In genomic region chr11:64996327-64996709, GRCh38 we compare ENCODE assay signal across 7 cellular contexts. TPM values are rescaled to one million over a fixed set of nuclear protein-coding genes. Genes with fewer than 3 reads are reported as not detected.
DNase-seq lines count a peak whose midpoint lies in the region; ATAC-seq, FAIRE-seq and TF ChIP-seq lines count a peak whose summit lies in the region.
"Had no signal": no experiment of that assay in that cellular context is flagged by ENCODE, and none has a peak within 500 bp of the region (broad histone marks: within the 10 kb centered on the region; RNA-seq: fewer than 3 reads in every experiment).

No MANE protein-coding gene starts in this region.

- POLR2A ChIA-PET in activated CD4-positive, alpha-beta memory T cell treated with anti-CD3 and anti-CD28 coated beads, Interleukin-2, amount 10 ng/mL, durations not matched to agents 7 days and 5 days (lab: Charles Lee): no interaction called here
- POLR2A ChIA-PET in activated CD4-positive, alpha-beta memory T cell treated with anti-CD3 and anti-CD28 coated beads for 36 hours (lab: Charles Lee): no interaction called here

- H3K27ac ChIP-seq in kidney (ENCODE audit: low read depth in 2 of 2, low read length in 2 of 2): peak overlapping the region; percentile 52 to 85

- no peaks in the 10 kb centered on the region for H3K36me3 Mint-ChIP-seq in activated CD4-positive, alpha-beta memory T cell treated with anti-CD3 and anti-CD28 coated beads, Interleukin-2, amount 10 ng/mL, durations not matched to agents 7 days and 5 days (ENCODE audit: low read depth)
- H3K36me3 Mint-ChIP-seq in activated CD4-positive, alpha-beta memory T cell treated with anti-CD3 and anti-CD28 coated beads for 36 hours: no peaks in the 10 kb centered on the region
- no peaks in the 10 kb centered on the region for H3K36me3 Mint-ChIP-seq in type B pancreatic cell

- no peak for ATAC-seq in GM18909 (IDR thresholded peaks at IDR 0.05; ENCODE audit: poor library complexity, unreplicated experiment)

- H3K36me3 ChIP-seq in kidney (ENCODE audit: control insufficient read depth in 1 of 2, insufficient read depth in 2 of 2, low read length in 2 of 2): no peaks in the 10 kb centered on the region

- CTCF ChIA-PET in activated CD4-positive, alpha-beta memory T cell treated with anti-CD3 and anti-CD28 coated beads, Interleukin-2, amount 10 ng/mL, durations not matched to agents 7 days and 5 days (lab: Charles Lee): interaction anchor here (0.9 to 1.3 kb wide), 2 partner anchors 9 to 18 kb away, joined by 3 to 5 read pairs; partner anchors contain the start of gene ARL2
- CTCF ChIA-PET in activated CD4-positive, alpha-beta memory T cell treated with anti-CD3 and anti-CD28 coated beads for 36 hours (lab: Charles Lee): interaction anchor here (1.2 to 5.9 kb wide), 2 partner anchors 17 to 50 kb away, joined by 3 to 31 read pairs; partner anchors contain the start of gene ARL2

- H3K4me3 Mint-ChIP-seq in activated CD4-positive, alpha-beta memory T cell treated with anti-CD3 and anti-CD28 coated beads, Interleukin-2, amount 10 ng/mL, durations not matched to agents 7 days and 5 days: peak overlapping the region; percentile 11
- no peak overlapping the region for H3K4me3 Mint-ChIP-seq in activated CD4-positive, alpha-beta memory T cell treated with anti-CD3 and anti-CD28 coated beads for 36 hours
- peak overlapping the region; percentile 67 for H3K4me3 Mint-ChIP-seq in type B pancreatic cell

- no peak for TF ChIP-seq CTCF in kidney (IDR thresholded peaks at IDR 0.05; ENCODE audit: borderline replicate concordance, extremely low read depth, insufficient read depth)
- no peak for TF ChIP-seq CTCF in type B pancreatic cell (conservative IDR thresholded peaks at IDR 0.05)

- H3K4me1 ChIP-seq in kidney (ENCODE audit: control insufficient read depth in 1 of 2, insufficient read depth in 1 of 2, low read depth in 1 of 2, low read length in 2 of 2): peaks cover 6 to 18% of the 10 kb centered on the region in 2 donors

- H3K4me1 Mint-ChIP-seq in activated CD4-positive, alpha-beta memory T cell treated with anti-CD3 and anti-CD28 coated beads, Interleukin-2, amount 10 ng/mL, durations not matched to agents 7 days and 5 days: peaks cover 35% of the 10 kb centered on the region
- peaks cover 13% of the 10 kb centered on the region for H3K4me1 Mint-ChIP-seq in activated CD4-positive, alpha-beta memory T cell treated with anti-CD3 and anti-CD28 coated beads for 36 hours (ENCODE audit: low read depth)
- peaks cover 11% of the 10 kb centered on the region for H3K4me1 Mint-ChIP-seq in type B pancreatic cell (ENCODE audit: unreplicated experiment)

- H3K9me3 ChIP-seq in kidney (ENCODE audit: control insufficient read depth in 1 of 2, low read length in 2 of 2): no peaks in the 10 kb centered on the region

- H3K27me3 Mint-ChIP-seq in activated CD4-positive, alpha-beta memory T cell treated with anti-CD3 and anti-CD28 coated beads, Interleukin-2, amount 10 ng/mL, durations not matched to agents 7 days and 5 days: no peaks in the 10 kb centered on the region
- no peaks in the 10 kb centered on the region for H3K27me3 Mint-ChIP-seq in activated CD4-positive, alpha-beta memory T cell treated with anti-CD3 and anti-CD28 coated beads for 36 hours
- no peaks in the 10 kb centered on the region for H3K27me3 Mint-ChIP-seq in type B pancreatic cell

- peak overlapping the region; percentile 56 to 93 for H3K9ac ChIP-seq in kidney (ENCODE audit: low read length in 2 of 2)

- no peak overlapping the region for H3K27ac Mint-ChIP-seq in activated CD4-positive, alpha-beta memory T cell treated with anti-CD3 and anti-CD28 coated beads, Interleukin-2, amount 10 ng/mL, durations not matched to agents 7 days and 5 days
- H3K27ac Mint-ChIP-seq in activated CD4-positive, alpha-beta memory T cell treated with anti-CD3 and anti-CD28 coated beads for 36 hours: no peak overlapping the region
- peak overlapping the region; percentile 58 for H3K27ac Mint-ChIP-seq in type B pancreatic cell

- H3K4me3 ChIP-seq in kidney (ENCODE audit: low read length in 2 of 2): peak overlapping the region; percentile 73 to 89

- intact Hi-C loops in activated CD4-positive, alpha-beta memory T cell treated with anti-CD3 and anti-CD28 coated beads for 36 hours (cut with micrococcal nuclease): no loop called here
- intact Hi-C loops in kidney (cut with DNase I): loop anchor here (10.0 kb wide), 1 partner anchor 62 kb away; the partner anchor contains the start of gene GPHA2

- no peak for DNase-seq in activated CD4-positive, alpha-beta memory T cell treated with anti-CD3 and anti-CD28 coated beads, Interleukin-2, amount 10 ng/mL, durations not matched to agents 7 days and 5 days
- no peak for DNase-seq in activated CD4-positive, alpha-beta memory T cell treated with anti-CD3 and anti-CD28 coated beads for 36 hours
- DNase-seq in kidney: no peak
- DNase-seq in type B pancreatic cell (ENCODE audit: extremely low spot score, unreplicated experiment): no peak
- DNase-seq in NCI-H2227 treated with DMSO at 0.1 percent for 48 hours (lab: John Stamatoyannopoulos, UW): no peak

- FAIRE-seq in kidney (lab: Jason Lieb, UNC): no peak

- no peaks in the 10 kb centered on the region for H3K9me3 Mint-ChIP-seq in activated CD4-positive, alpha-beta memory T cell treated with anti-CD3 and anti-CD28 coated beads, Interleukin-2, amount 10 ng/mL, durations not matched to agents 7 days and 5 days
- H3K9me3 Mint-ChIP-seq in activated CD4-positive, alpha-beta memory T cell treated with anti-CD3 and anti-CD28 coated beads for 36 hours: no peaks in the 10 kb centered on the region
- no peaks in the 10 kb centered on the region for H3K9me3 Mint-ChIP-seq in type B pancreatic cell

RNA-seq across cellular contexts. Expression of gene BATF2, which starts 0.5 kb away (rescaled TPM):
- under 1 TPM; 0.30 to 0.53 TPM for total RNA-seq in activated CD4-positive, alpha-beta memory T cell treated with anti-CD3 and anti-CD28 coated beads, Interleukin-2, amount 10 ng/mL, durations not matched to agents 7 days and 5 days
- total RNA-seq in activated CD4-positive, alpha-beta memory T cell treated with anti-CD3 and anti-CD28 coated beads for 36 hours: under 1 TPM in 1 of 2 experiments, not detected in 1; 0.22 TPM
- total RNA-seq in kidney (5.9 TPM), type B pancreatic cell (ENCODE audit: low replicate concordance) (1.0 TPM in 2 replicates)
- 8.8 TPM for polyA plus RNA-seq in kidney (ENCODE audit: insufficient read depth, low read depth, low replicate concordance)

RNA-seq across cellular contexts. Expression of gene ARL2, which starts 17.6 kb away (rescaled TPM):
- total RNA-seq in activated CD4-positive, alpha-beta memory T cell treated with anti-CD3 and anti-CD28 coated beads, Interleukin-2, amount 10 ng/mL, durations not matched to agents 7 days and 5 days: 10 to 100 TPM; 58.5 to 59.4 TPM
- 100 to 1,000 TPM; 104 to 109 TPM for total RNA-seq in activated CD4-positive, alpha-beta memory T cell treated with anti-CD3 and anti-CD28 coated beads for 36 hours
- total RNA-seq in kidney (91.6 TPM), type B pancreatic cell (ENCODE audit: low replicate concordance) (63.0 and 65.8 TPM in 2 replicates)
- 284 TPM for polyA plus RNA-seq in kidney (ENCODE audit: insufficient read depth, low read depth, low replicate concordance)

RNA-seq across cellular contexts. Expression of gene MAJIN, which starts 24.4 kb away (rescaled TPM):
- total RNA-seq in activated CD4-positive, alpha-beta memory T cell treated with anti-CD3 and anti-CD28 coated beads, Interleukin-2, amount 10 ng/mL, durations not matched to agents 7 days and 5 days: under 1 TPM; 0.15 to 0.33 TPM
- total RNA-seq in activated CD4-positive, alpha-beta memory T cell treated with anti-CD3 and anti-CD28 coated beads for 36 hours: under 1 TPM; 0.21 to 0.82 TPM
- not detected for total RNA-seq in kidney
- 0.80 TPM for polyA plus RNA-seq in kidney (ENCODE audit: insufficient read depth, low read depth, low replicate concordance)
- total RNA-seq in type B pancreatic cell (ENCODE audit: low replicate concordance): not detected in 2 replicates
- total RNA-seq: left cardiac atrium had no signal

RNA-seq across cellular contexts. Expression of gene SNX15, which starts 30.9 kb away (rescaled TPM):
- total RNA-seq in activated CD4-positive, alpha-beta memory T cell treated with anti-CD3 and anti-CD28 coated beads, Interleukin-2, amount 10 ng/mL, durations not matched to agents 7 days and 5 days: 10 to 100 TPM; 24.3 to 24.6 TPM
- 10 to 100 TPM; 15.4 to 15.9 TPM for total RNA-seq in activated CD4-positive, alpha-beta memory T cell treated with anti-CD3 and anti-CD28 coated beads for 36 hours
- total RNA-seq in kidney (29.6 TPM), type B pancreatic cell (ENCODE audit: low replicate concordance) (21.3 and 25.3 TPM in 2 replicates)
- 27.7 TPM for polyA plus RNA-seq in kidney (ENCODE audit: insufficient read depth, low read depth, low replicate concordance)

RNA-seq across cellular contexts. Expression of gene SAC3D1, which starts 44.7 kb away (rescaled TPM):
- total RNA-seq in activated CD4-positive, alpha-beta memory T cell treated with anti-CD3 and anti-CD28 coated beads, Interleukin-2, amount 10 ng/mL, durations not matched to agents 7 days and 5 days: 10 to 100 TPM; 24.2 to 24.8 TPM
- 10 to 100 TPM; 14.2 to 14.7 TPM for total RNA-seq in activated CD4-positive, alpha-beta memory T cell treated with anti-CD3 and anti-CD28 coated beads for 36 hours
- 6.8 TPM for total RNA-seq in kidney
- 13.4 TPM for polyA plus RNA-seq in kidney (ENCODE audit: insufficient read depth, low read depth, low replicate concordance)
- total RNA-seq in type B pancreatic cell (ENCODE audit: low replicate concordance): 16.7 and 21.9 TPM in 2 replicates
